Comparison of ENCODE assay signal across 9 cellular contexts in the genomic region with DNA sequence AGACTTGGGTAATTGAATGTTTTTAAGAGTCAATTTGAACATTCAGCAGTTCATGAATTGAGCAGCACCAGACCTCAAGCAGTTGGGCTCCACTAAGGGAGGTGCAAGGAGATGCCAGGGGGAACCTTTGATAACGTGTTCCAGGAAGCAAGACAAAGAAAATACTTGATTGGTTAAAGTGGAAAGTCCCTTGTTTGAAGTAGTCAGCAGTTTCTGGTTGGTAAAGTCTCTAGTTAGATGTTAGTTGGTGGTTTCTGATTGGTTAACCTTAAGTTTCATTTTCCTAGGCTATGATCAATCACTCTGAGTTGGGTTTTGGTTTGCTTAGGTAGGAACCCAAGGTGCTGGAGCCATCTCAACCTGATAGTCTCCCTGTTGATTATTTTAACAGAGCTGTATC. TPM values are rescaled to one million over a fixed set of nuclear protein-coding genes. Genes with fewer than 3 reads are reported as not detected.
DNase-seq lines count a peak whose midpoint lies in the region; ATAC-seq, FAIRE-seq and TF ChIP-seq lines count a peak whose summit lies in the region.
"Had no signal": no experiment of that assay in that cellular context is flagged by ENCODE, and none has a peak within 500 bp of the region (broad histone marks: within the 10 kb centered on the region; RNA-seq: fewer than 3 reads in every experiment).

No MANE protein-coding gene starts in this region.

- intact Hi-C loops in heart right ventricle (cut with DNase I): loop anchor here in 1 of 10 donors (5.0 kb wide), 1 partner anchor 165 kb away; no protein-coding TSS in a partner anchor

- WGBS in heart right ventricle, 2 donors: 30 to 31% methylated on average over 1 of the region's 1 CpG

- peak overlapping the region; percentile 19 for H3K4me3 Mint-ChIP-seq in activated T-cell treated with anti-CD3 and anti-CD28 coated beads, Interleukin-2, amount 50 U/mL, for 4 hours

- peaks cover 41% of the 10 kb centered on the region for H3K4me1 Mint-ChIP-seq in activated T-cell treated with anti-CD3 and anti-CD28 coated beads, Interleukin-2, amount 50 U/mL, for 4 hours (ENCODE audit: low read depth)

- no peaks in the 10 kb centered on the region for H3K9me3 ChIP-seq in SJCRH30 (replicated peaks)
- H3K9me3 ChIP-seq in heart right ventricle: no peaks in the 10 kb centered on the region

- peaks cover 11% of the 10 kb centered on the region for H3K36me3 Mint-ChIP-seq in activated T-cell treated with anti-CD3 and anti-CD28 coated beads, Interleukin-2, amount 50 U/mL, for 4 hours (ENCODE audit: insufficient read depth)

- H3K27me3 ChIP-seq in SJCRH30: peaks cover 2% of the 10 kb centered on the region
- no peaks in the 10 kb centered on the region for H3K27me3 ChIP-seq in heart right ventricle

- H3K36me3 ChIP-seq in SJCRH30: no peaks in the 10 kb centered on the region
- H3K36me3 ChIP-seq in heart right ventricle: peaks cover 0 to 47% (median 19%) of the 10 kb centered on the region in 9 donors
- H3K36me3 ChIP-seq: cardiac muscle cell had no signal

- no peaks in the 10 kb centered on the region for H3K27me3 Mint-ChIP-seq in activated T-cell treated with anti-CD3 and anti-CD28 coated beads, Interleukin-2, amount 50 U/mL, for 4 hours (ENCODE audit: low read depth)

- DNase-seq in activated T-cell treated with anti-CD3 and anti-CD28 coated beads, Interleukin-2, amount 50 U/mL, for 4 hours: peak; percentile 42
- peak in 3 of 4 experiments; percentile 14 to 23 (median 17) for DNase-seq in stimulated activated CD4-positive, alpha-beta T cell treated with anti-CD3 and anti-CD28 coated beads, Interleukin-1b, Interleukin-23, amount 100 ng/mL, for 24 hours (ENCODE audit: low read depth in 4 of 4, low spot score in 1 of 4)
- no peak for DNase-seq in SJCRH30
- no peak for DNase-seq in D341Med (ENCODE audit: low spot score)
- DNase-seq in RCC 7860 (ENCODE audit: low spot score): no peak
- DNase-seq in heart right ventricle: no peak

- no peak overlapping the region for H3K4me3 ChIP-seq in SJCRH30
- no peak overlapping the region for H3K4me3 ChIP-seq in heart right ventricle
- H3K4me3 ChIP-seq: cardiac muscle cell had no signal

- FAIRE-seq in RCC 7860 (lab: Jason Lieb, UNC): no peak

- no peaks in the 10 kb centered on the region for H3K9me3 Mint-ChIP-seq in activated T-cell treated with anti-CD3 and anti-CD28 coated beads, Interleukin-2, amount 50 U/mL, for 4 hours

- H3K27ac ChIP-seq in SJCRH30 (no peak overlapping the region), heart right ventricle (peak overlapping the region in 2 of 10 donors; percentile 5 to 19)
- H3K27ac ChIP-seq: cardiac muscle cell had no signal

- H3K4me1 ChIP-seq in SJCRH30 (no peaks in the 10 kb centered on the region), heart right ventricle (peaks cover 0 to 14% (median 0%) of the 10 kb centered on the region in 9 donors)

- ATAC-seq in GM18867 (IDR thresholded peaks at IDR 0.05; ENCODE audit: unreplicated experiment): peak; percentile 60
- ATAC-seq in HG03175 (IDR thresholded peaks at IDR 0.05; ENCODE audit: unreplicated experiment): peak; percentile 34
- ATAC-seq in activated T-cell treated with anti-CD3 and anti-CD28 coated beads, Interleukin-2, amount 50 U/mL, for 4 hours: peak; percentile 83
- ATAC-seq in heart right ventricle: no peak

- no peak for TF ChIP-seq CTCF in heart right ventricle (IDR thresholded peaks at IDR 0.05)

RNA-seq across cellular contexts. Expression of a gene that starts 4.0 kb away (rescaled TPM):
- 1 to 10 TPM; 2.5 to 4.1 (median 3.8) TPM for total RNA-seq in activated T-cell treated with anti-CD3 and anti-CD28 coated beads, Interleukin-2, amount 50 U/mL, for 4 hours
- 1.2 and 1.5 TPM in 2 replicates for total RNA-seq in SJCRH30 (2014; rRNA removed; shearing (Covaris generic))
- total RNA-seq in heart right ventricle: 10 to 100 TPM in 9 of 10 donors, 1 to 10 TPM in 1; 8.9 to 20.0 (median 15.8) TPM
- polyA plus RNA-seq in heart right ventricle: 1 to 10 TPM; 1.8 to 6.5 TPM

Comparison
In these comparisons a context has a peak if more than half of its experiments do, and no peak if none do; other contexts are left out.
1. ATAC-seq: peak in GM18867 (single experiment), HG03175 (single experiment) and activated T-cell treated with anti-CD3 and anti-CD28 coated beads, Interleukin-2, amount 50 U/mL, for 4 hours (2 of 2); none in heart right ventricle (0 of 8).
2. DNase-seq: peak in activated T-cell treated with anti-CD3 and anti-CD28 coated beads, Interleukin-2, amount 50 U/mL, for 4 hours (single experiment) and stimulated activated CD4-positive, alpha-beta T cell treated with anti-CD3 and anti-CD28 coated beads, Interleukin-1b, Interleukin-23, amount 100 ng/mL, for 24 hours (3 of 4); none in SJCRH30 (0 of 2), D341Med (single experiment), RCC 7860 (single experiment) and heart right ventricle (0 of 2).